Comparison of ENCODE assay signal across 1 cellular context in the genomic region with DNA sequence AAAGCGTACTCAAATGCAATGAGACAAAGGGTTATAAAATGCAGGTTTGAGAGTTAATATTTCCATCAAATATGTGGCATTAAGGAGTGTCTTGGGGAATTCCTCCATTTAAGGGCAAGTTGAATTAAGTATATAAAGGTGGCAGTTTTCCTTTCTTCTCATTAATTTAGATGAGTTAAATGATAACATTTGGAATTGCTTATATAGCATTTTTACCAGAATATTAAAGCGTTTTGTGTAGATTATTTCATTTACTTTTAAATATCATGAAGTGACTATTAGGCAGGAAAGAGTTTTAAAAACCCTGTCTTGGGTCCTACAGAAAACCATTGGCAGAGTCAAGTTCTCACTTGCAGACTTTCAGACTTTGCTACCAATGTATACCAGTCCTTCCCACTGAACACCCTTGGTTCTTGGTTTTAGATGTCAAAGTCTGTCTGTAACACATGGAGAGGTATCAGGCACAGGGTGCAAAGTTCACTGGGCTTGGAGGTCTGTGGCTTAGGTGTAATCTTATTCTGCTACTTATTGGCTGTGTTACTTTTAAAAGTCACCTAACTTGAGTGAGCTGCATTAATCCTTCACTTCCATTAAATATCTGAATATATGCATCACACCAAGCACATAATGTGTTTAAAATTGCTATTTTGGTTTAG.
A peak's percentile ranks its signal among the peaks of the same experiment; 100 is the strongest.
TF ChIP-seq lines count a peak whose summit lies in the region.

No MANE protein-coding gene starts in this region.

TF ChIP-seq in liver, 16 proteins besides CTCF, POLR2A, EP300 and RAD21 (continued from another document):
- TF ChIP-seq, protein P1, sequence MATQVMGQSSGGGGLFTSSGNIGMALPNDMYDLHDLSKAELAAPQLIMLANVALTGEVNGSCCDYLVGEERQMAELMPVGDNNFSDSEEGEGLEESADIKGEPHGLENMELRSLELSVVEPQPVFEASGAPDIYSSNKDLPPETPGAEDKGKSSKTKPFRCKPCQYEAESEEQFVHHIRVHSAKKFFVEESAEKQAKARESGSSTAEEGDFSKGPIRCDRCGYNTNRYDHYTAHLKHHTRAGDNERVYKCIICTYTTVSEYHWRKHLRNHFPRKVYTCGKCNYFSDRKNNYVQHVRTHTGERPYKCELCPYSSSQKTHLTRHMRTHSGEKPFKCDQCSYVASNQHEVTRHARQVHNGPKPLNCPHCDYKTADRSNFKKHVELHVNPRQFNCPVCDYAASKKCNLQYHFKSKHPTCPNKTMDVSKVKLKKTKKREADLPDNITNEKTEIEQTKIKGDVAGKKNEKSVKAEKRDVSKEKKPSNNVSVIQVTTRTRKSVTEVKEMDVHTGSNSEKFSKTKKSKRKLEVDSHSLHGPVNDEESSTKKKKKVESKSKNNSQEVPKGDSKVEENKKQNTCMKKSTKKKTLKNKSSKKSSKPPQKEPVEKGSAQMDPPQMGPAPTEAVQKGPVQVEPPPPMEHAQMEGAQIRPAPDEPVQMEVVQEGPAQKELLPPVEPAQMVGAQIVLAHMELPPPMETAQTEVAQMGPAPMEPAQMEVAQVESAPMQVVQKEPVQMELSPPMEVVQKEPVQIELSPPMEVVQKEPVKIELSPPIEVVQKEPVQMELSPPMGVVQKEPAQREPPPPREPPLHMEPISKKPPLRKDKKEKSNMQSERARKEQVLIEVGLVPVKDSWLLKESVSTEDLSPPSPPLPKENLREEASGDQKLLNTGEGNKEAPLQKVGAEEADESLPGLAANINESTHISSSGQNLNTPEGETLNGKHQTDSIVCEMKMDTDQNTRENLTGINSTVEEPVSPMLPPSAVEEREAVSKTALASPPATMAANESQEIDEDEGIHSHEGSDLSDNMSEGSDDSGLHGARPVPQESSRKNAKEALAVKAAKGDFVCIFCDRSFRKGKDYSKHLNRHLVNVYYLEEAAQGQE (IDR thresholded peaks at IDR 0.05), result no peak
- TF ChIP-seq RXRA (IDR thresholded peaks at IDR 0.05), result peak in 1 of 2 donors; percentile 37
- TF ChIP-seq, protein P2, sequence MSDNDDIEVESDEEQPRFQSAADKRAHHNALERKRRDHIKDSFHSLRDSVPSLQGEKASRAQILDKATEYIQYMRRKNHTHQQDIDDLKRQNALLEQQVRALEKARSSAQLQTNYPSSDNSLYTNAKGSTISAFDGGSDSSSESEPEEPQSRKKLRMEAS (IDR thresholded peaks at IDR 0.05), result peak; percentile 15
- peak; percentile 55 for TF ChIP-seq HNF4G (IDR thresholded peaks at IDR 0.05)
